Comparison of ENCODE assay signal across 32 cellular contexts in the genomic region with DNA sequence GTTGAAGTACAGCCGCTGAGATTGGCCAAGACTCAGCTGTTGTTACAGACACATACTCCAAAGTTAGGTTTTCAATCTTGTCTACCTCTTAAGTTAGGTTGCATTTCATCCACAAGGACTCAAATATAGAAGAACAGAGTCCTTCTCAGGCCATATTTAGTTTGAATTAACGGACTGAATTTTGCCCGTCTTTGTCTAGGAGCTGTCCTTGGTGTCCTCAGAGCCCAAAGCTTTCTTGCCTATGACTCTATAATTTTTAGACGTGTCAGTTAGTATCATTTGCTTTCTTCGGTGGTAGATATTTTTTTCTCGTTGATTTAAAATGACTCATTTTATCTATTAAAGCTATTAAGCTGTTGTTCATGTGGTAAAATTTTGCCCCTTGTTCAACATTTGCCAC.
A peak's percentile ranks its signal among the peaks of the same experiment; 100 is the strongest.
DNase-seq lines count a peak whose midpoint lies in the region; ATAC-seq, FAIRE-seq and TF ChIP-seq lines count a peak whose summit lies in the region.
"Had no signal": no experiment of that assay in that cellular context is flagged by ENCODE, and none has a peak within 500 bp of the region (broad histone marks: within the 10 kb centered on the region; RNA-seq: fewer than 3 reads in every experiment).

No MANE protein-coding gene starts in this region.

- H3K27me3 ChIP-seq in SK-N-SH (ENCODE audit: insufficient read depth): no peaks in the 10 kb centered on the region; the same call in none of the 2 replicates
- H3K27me3 ChIP-seq: BE2C; BLaER1; BLaER1 treated with 17β-estradiol and CSF1 and Interleukin-3, amounts not matched to agents 10 nM and 100 nM had no signal

- TF ChIP-seq RAD21 in SK-N-SH (IDR thresholded peaks at IDR 0.05; ENCODE audit: low read length) (no peak), A549 (conservative IDR thresholded peaks at IDR 0.05 in 1 of 2, IDR thresholded peaks at IDR 0.05 in 1 of 2) (no peak)

- no peak for ATAC-seq in SK-N-SH treated with all-trans-retinoic acid at 6 μM for 48 hours
- no peak for ATAC-seq in A549
- ATAC-seq in HG02938 (IDR thresholded peaks at IDR 0.05; ENCODE audit: unreplicated experiment): no peak
- ATAC-seq in GM18517 (IDR thresholded peaks at IDR 0.05; ENCODE audit: unreplicated experiment): no peak
- ATAC-seq: CD8-positive, alpha-beta T cell had no signal

- no peak for DNase-seq in SK-N-SH
- no peak for DNase-seq in A549 (ENCODE audit: low read depth in 1 of 2, low spot score in 1 of 2)
- DNase-seq: 8988T; ACHN; AML-193; BE2C; C1 segment of cervical spinal cord; Caco-2; Calu3; CD4-positive, alpha-beta memory T cell; CD4-positive, alpha-beta T cell; CD4-positive, CD25-positive, alpha-beta regulatory T cell; CD8-positive, alpha-beta memory T cell; CD8-positive, alpha-beta T cell; COR-L47; DMS 273 treated with DMSO at 0.1 percent for 48 hours; DMS153; DMS53; DMS79; DMS79 treated with DMSO at 0.1 percent for 48 hours; DND-41; EL had no signal

- POLR2A ChIA-PET in SK-N-SH (lab: Yijun Ruan, JAX): no interaction called here
- POLR2A ChIA-PET in A549 (lab: Yijun Ruan, JAX): no interaction called here
- POLR2A ChIA-PET in HEK293 (lab: Yijun Ruan, JAX): no interaction called here

- no peak overlapping the region for H3K4me2 ChIP-seq in SK-N-SH
- H3K4me2 ChIP-seq in A549: no peak overlapping the region
- H3K4me2 ChIP-seq: BLaER1; BLaER1 treated with 17β-estradiol and CSF1 and Interleukin-3, amounts not matched to agents 10 nM and 100 nM had no signal

- no peaks in the 10 kb centered on the region for H3K36me3 ChIP-seq in SK-N-SH (replicated peaks in 1 of 2; ENCODE audit: control insufficient read depth in 1 of 2, insufficient read depth in 2 of 2, low read length in 1 of 2)
- no peaks in the 10 kb centered on the region for H3K36me3 ChIP-seq in HEK293 (ENCODE audit: control insufficient read depth in 2 of 2, insufficient read depth in 1 of 2, low read length in 2 of 2)
- H3K36me3 ChIP-seq: BE2C; BLaER1; BLaER1 treated with 17β-estradiol and CSF1 and Interleukin-3, amounts not matched to agents 10 nM and 100 nM had no signal

- TF ChIP-seq CTCF in SK-N-SH (IDR thresholded peaks at IDR 0.05): no peak
- TF ChIP-seq CTCF in A549 (IDR thresholded peaks at IDR 0.05): no peak
- no peak for TF ChIP-seq CTCF in HEK293 (tag by site-specific recombination; IDR thresholded peaks at IDR 0.05)

- CTCF ChIA-PET in SK-N-SH (lab: Yijun Ruan, JAX) (interaction anchor here (0.6 kb wide), 1 partner anchor 55 kb away, joined by 3 read pairs; no protein-coding TSS in a partner anchor), A549 (lab: Yijun Ruan, JAX) (no interaction called here), HEK293 (lab: Yijun Ruan, JAX) (interaction anchor here (0.6 kb wide), 1 partner anchor 23 kb away, joined by 3 read pairs; no protein-coding TSS in a partner anchor)

- no peaks in the 10 kb centered on the region for H3K9me2 ChIP-seq in SK-N-SH

- H3K4me1 ChIP-seq in SK-N-SH (ENCODE audit: control insufficient read depth in 1 of 2, insufficient read depth in 2 of 2, low read depth in 1 of 2, low read length in 1 of 2): no peaks in the 10 kb centered on the region
- peaks cover 20% of the 10 kb centered on the region for H3K4me1 ChIP-seq in A549
- peaks cover 2% of the 10 kb centered on the region; the same call in 1 of the 2 replicates for H3K4me1 ChIP-seq in HEK293 (ENCODE audit: control insufficient read depth, insufficient read depth, low read length)
- H3K4me1 ChIP-seq: BE2C; BLaER1; BLaER1 treated with 17β-estradiol and CSF1 and Interleukin-3, amounts not matched to agents 10 nM and 100 nM had no signal

- TF ChIP-seq POLR2A in A549 (IDR thresholded peaks at IDR 0.05; ENCODE audit: low read length): no peak

- TF ChIP-seq EP300 in SK-N-SH (IDR thresholded peaks at IDR 0.05; ENCODE audit: borderline replicate concordance in 1 of 2, low read depth in 1 of 2, low read length in 1 of 2): no peak
- TF ChIP-seq EP300 in A549 (IDR thresholded peaks at IDR 0.05): no peak

- no peak overlapping the region for H3K9ac ChIP-seq in SK-N-SH
- H3K9ac ChIP-seq: BLaER1; BLaER1 treated with 17β-estradiol and CSF1 and Interleukin-3, amounts not matched to agents 10 nM and 100 nM had no signal

- H3K4me3 ChIP-seq in SK-N-SH (ENCODE audit: low read depth in 2 of 2, low read length in 1 of 2): no peak overlapping the region
- H3K4me3 ChIP-seq in A549: no peak overlapping the region
- no peak overlapping the region for H3K4me3 ChIP-seq in HEK293 (ENCODE audit: low read depth, low read length)
- H3K4me3 ChIP-seq: BLaER1; BLaER1 treated with 17β-estradiol and CSF1 and Interleukin-3, amounts not matched to agents 10 nM and 100 nM had no signal

- peak; percentile 84 for FAIRE-seq in A549 (lab: Jason Lieb, UNC)
- FAIRE-seq: A204.1, D721Med had no signal

- no peak overlapping the region for H2AFZ ChIP-seq in SK-N-SH (ENCODE audit: low read depth)

- H3K9me3 ChIP-seq in SK-N-SH (no peaks in the 10 kb centered on the region), A549 (no peaks in the 10 kb centered on the region), HEK293 (ENCODE audit: control insufficient read depth, insufficient read depth, low read depth, low read length) (no peaks in the 10 kb centered on the region)
- H3K9me3 ChIP-seq: BE2C; BLaER1; BLaER1 treated with 17β-estradiol and CSF1 and Interleukin-3, amounts not matched to agents 10 nM and 100 nM; Caco-2 had no signal

- H4K20me1 ChIP-seq in SK-N-SH (ENCODE audit: insufficient read depth): no peaks in the 10 kb centered on the region
- H4K20me1 ChIP-seq: BLaER1; BLaER1 treated with 17β-estradiol and CSF1 and Interleukin-3, amounts not matched to agents 10 nM and 100 nM had no signal

- H3K27ac ChIP-seq in SK-N-SH (ENCODE audit: low read depth in 2 of 2, low read length in 1 of 2) (no peak overlapping the region), A549 (no peak overlapping the region), HEK293 (ENCODE audit: extremely low read depth, low read depth, low read length) (no peak overlapping the region)
- H3K27ac ChIP-seq: 22Rv1; BLaER1; BLaER1 treated with 17β-estradiol and CSF1 and Interleukin-3, amounts not matched to agents 10 nM and 100 nM; C4-2B had no signal

- 11% methylated on average over 6 of the region's 6 CpGs for WGBS in SK-N-SH (ENCODE audit: low lambda C conversion rate)
- WGBS in A549 (ENCODE audit: missing lambda C conversion rate): 72% methylated on average over 6 of the region's 6 CpGs

- no peaks in the 10 kb centered on the region for H3F3A ChIP-seq in SK-N-SH (replicated peaks; ENCODE audit: insufficient read depth)

- H3K79me2 ChIP-seq in SK-N-SH (ENCODE audit: insufficient read depth): no peaks in the 10 kb centered on the region

TF ChIP-seq in SK-N-SH treated with all-trans-retinoic acid at 6 μM for 48 hours, 23 proteins besides CTCF, POLR2A, EP300 and RAD21 (continues in another document):
- TF ChIP-seq, protein P1, sequence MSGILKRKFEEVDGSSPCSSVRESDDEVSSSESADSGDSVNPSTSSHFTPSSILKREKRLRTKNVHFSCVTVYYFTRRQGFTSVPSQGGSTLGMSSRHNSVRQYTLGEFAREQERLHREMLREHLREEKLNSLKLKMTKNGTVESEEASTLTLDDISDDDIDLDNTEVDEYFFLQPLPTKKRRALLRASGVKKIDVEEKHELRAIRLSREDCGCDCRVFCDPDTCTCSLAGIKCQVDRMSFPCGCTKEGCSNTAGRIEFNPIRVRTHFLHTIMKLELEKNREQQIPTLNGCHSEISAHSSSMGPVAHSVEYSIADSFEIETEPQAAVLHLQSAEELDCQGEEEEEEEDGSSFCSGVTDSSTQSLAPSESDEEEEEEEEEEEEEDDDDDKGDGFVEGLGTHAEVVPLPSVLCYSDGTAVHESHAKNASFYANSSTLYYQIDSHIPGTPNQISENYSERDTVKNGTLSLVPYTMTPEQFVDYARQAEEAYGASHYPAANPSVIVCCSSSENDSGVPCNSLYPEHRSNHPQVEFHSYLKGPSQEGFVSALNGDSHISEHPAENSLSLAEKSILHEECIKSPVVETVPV (CRISPR knock-in tag; IDR thresholded peaks at IDR 0.05): no peak
- no peak for TF ChIP-seq BACH2 (CRISPR knock-in tag; IDR thresholded peaks at IDR 0.05; ENCODE audit: borderline replicate concordance)
- no peak for TF ChIP-seq ZC3H10 (CRISPR knock-in tag; IDR thresholded peaks at IDR 0.05)

TF ChIP-seq in A549, 52 proteins besides CTCF, POLR2A, EP300 and RAD21:
- TF ChIP-seq CEBPB (IDR thresholded peaks at IDR 0.05) (no peak), KDM5A (IDR thresholded peaks at IDR 0.05) (no peak), FOSB (CRISPR knock-in tag; IDR thresholded peaks at IDR 0.05) (no peak), ESRRA (IDR thresholded peaks at IDR 0.05; ENCODE audit: borderline replicate concordance, low read length) (no peak), KDM1A (IDR thresholded peaks at IDR 0.05; ENCODE audit: low read depth) (no peak), RCOR1 (IDR thresholded peaks at IDR 0.05; ENCODE audit: low read depth, low read length) (no peak)
- TF ChIP-seq, protein P2, sequence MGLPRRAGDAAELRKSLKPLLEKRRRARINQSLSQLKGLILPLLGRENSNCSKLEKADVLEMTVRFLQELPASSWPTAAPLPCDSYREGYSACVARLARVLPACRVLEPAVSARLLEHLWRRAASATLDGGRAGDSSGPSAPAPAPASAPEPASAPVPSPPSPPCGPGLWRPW (IDR thresholded peaks at IDR 0.05): no peak
TF ChIP-seq in A549: peak in this region for 0.

TF ChIP-seq in HEK293, 187 proteins besides CTCF, POLR2A, EP300 and RAD21 (continues in another document):
- TF ChIP-seq GLI4 (tag by site-specific recombination; IDR thresholded peaks at IDR 0.05): no peak
